8 cellular contexts compared by ENCODE assay signal in the genomic region with DNA sequence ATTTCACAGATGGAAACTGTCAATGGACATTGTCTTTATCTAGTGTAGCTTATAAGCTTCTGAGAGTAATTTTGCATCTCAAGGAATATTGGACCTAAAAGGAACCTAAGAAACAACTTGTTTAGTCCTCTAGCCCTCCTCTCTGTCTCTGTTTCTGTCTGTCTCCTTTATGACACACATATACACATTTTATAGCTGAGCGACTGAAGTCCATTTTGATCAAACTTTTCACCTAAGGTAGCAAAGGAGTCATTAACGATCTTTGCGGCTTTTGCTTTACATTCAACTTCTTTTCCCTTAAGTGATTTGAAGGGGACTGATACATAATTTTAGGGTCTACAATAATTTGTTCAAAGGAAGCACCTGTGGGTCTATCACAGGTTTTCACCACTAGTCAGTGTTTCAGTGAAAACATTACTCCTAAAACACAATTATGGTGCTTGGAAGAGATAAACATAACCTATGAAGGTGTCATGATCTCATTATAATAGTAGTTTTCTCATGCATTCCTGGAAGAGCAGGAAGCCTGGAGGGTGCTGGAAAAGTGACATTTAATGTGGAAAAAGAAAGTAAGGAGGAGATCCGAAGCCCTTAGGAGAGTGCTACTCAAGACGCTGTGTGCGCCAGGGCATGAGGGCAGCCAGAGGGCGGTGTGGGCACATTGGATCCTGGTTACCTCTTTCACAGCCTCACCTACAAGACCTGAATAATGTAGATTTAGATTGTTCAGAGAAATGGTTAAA.
DNase-seq lines count a peak whose midpoint lies in the region; ATAC-seq, FAIRE-seq and TF ChIP-seq lines count a peak whose summit lies in the region.

No MANE protein-coding gene starts in this region.

- TF ChIP-seq POLR2A in right lobe of liver (IDR thresholded peaks at IDR 0.05): no peak

- peaks cover 31% of the 10 kb centered on the region for H3K4me1 Mint-ChIP-seq in WTC11

- H3K4me1 ChIP-seq in right lobe of liver: no peaks in the 10 kb centered on the region

- intact Hi-C loops in right lobe of liver (cut with DNase I): no loop called here

- DNase-seq in Daoy (ENCODE audit: low read depth) (peak; percentile 84), HK-2 (ENCODE audit: unreplicated experiment) (peak; percentile 48), WTC11 (ENCODE audit: low spot score) (peak; percentile 71), bronchial epithelial cell (ENCODE audit: low read depth) (peak; percentile 68), right lobe of liver (peak; percentile 51 to 61 (median 53)), NCI-H2196 treated with DMSO at 0.1 percent for 48 hours (lab: John Stamatoyannopoulos, UW; ENCODE audit: unreplicated experiment) (no peak), T1000 (lab: John Stamatoyannopoulos, UW) (no peak)
- peak; percentile 63 for DNase-seq in stimulated activated CD8-positive, alpha-beta memory T cell treated with anti-CD3 and anti-CD28 coated beads, Interleukin-4, amount 100 ng/mL, for 48 hours

- POLR2A ChIA-PET in WTC11 (lab: Charles Lee): no interaction called here

- WGBS in right lobe of liver (ENCODE audit: insufficient coverage, low coverage, low lambda C conversion rate, missing lambda C conversion rate): 54% methylated on average over 7 of the region's 7 CpGs

- H3K36me3 Mint-ChIP-seq in WTC11: no peaks in the 10 kb centered on the region

- no peaks in the 10 kb centered on the region for H3K27me3 Mint-ChIP-seq in WTC11 (ENCODE audit: low read depth)

- no peaks in the 10 kb centered on the region for H3K9me3 Mint-ChIP-seq in WTC11

- CTCF ChIA-PET in WTC11 (lab: Charles Lee): interaction anchor here (2.3 kb wide), 1 partner anchor 310 kb away, joined by 8 read pairs; no protein-coding TSS in a partner anchor

- peak; percentile 96 for ATAC-seq in WTC11
- peak; percentile 70 to 90 (median 86) for ATAC-seq in right lobe of liver

- no peak for FAIRE-seq in bronchial epithelial cell (lab: Jason Lieb, UNC)

- H3K36me3 ChIP-seq in bronchial epithelial cell (ENCODE audit: control insufficient read depth, insufficient read depth, low read length) (no peaks in the 10 kb centered on the region), right lobe of liver (no peaks in the 10 kb centered on the region)

- no peaks in the 10 kb centered on the region for H3K9me3 ChIP-seq in right lobe of liver

- peak; percentile 40; the same call in 1 of the 2 replicates for TF ChIP-seq CTCF in WTC11 (IDR thresholded peaks at IDR 0.05)
- TF ChIP-seq CTCF in bronchial epithelial cell (IDR thresholded peaks at IDR 0.05; ENCODE audit: insufficient read depth, low read length, severe bottlenecking): peak; percentile 82
- peak; percentile 38 to 66 (median 60) for TF ChIP-seq CTCF in right lobe of liver (IDR thresholded peaks at IDR 0.05)

- H3K27ac ChIP-seq in right lobe of liver: no peak overlapping the region

- no peak overlapping the region for H3K4me3 Mint-ChIP-seq in WTC11

- no peak overlapping the region for H3K4me3 ChIP-seq in bronchial epithelial cell (ENCODE audit: low read depth, low read length)
- no peak overlapping the region for H3K4me3 ChIP-seq in right lobe of liver

- H3K27me3 ChIP-seq in bronchial epithelial cell (ENCODE audit: control insufficient read depth, insufficient read depth, low read length): no peaks in the 10 kb centered on the region
- no peaks in the 10 kb centered on the region for H3K27me3 ChIP-seq in right lobe of liver

- H3K27ac Mint-ChIP-seq in WTC11: no peak overlapping the region

TF ChIP-seq in WTC11, 78 proteins besides CTCF, POLR2A, EP300 and RAD21:
- TF ChIP-seq, protein P1, sequence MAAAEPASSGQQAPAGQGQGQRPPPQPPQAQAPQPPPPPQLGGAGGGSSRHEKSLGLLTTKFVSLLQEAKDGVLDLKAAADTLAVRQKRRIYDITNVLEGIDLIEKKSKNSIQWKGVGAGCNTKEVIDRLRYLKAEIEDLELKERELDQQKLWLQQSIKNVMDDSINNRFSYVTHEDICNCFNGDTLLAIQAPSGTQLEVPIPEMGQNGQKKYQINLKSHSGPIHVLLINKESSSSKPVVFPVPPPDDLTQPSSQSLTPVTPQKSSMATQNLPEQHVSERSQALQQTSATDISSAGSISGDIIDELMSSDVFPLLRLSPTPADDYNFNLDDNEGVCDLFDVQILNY (CRISPR knock-in tag; IDR thresholded peaks at IDR 0.05): no peak
- TF ChIP-seq ZNF423 (CRISPR knock-in tag; IDR thresholded peaks at IDR 0.05) (no peak), RORB (CRISPR knock-in tag; IDR thresholded peaks at IDR 0.05) (no peak)
- TF ChIP-seq, protein P2, sequence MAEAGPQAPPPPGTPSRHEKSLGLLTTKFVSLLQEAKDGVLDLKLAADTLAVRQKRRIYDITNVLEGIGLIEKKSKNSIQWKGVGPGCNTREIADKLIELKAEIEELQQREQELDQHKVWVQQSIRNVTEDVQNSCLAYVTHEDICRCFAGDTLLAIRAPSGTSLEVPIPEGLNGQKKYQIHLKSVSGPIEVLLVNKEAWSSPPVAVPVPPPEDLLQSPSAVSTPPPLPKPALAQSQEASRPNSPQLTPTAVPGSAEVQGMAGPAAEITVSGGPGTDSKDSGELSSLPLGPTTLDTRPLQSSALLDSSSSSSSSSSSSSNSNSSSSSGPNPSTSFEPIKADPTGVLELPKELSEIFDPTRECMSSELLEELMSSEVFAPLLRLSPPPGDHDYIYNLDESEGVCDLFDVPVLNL (CRISPR knock-in tag; IDR thresholded peaks at IDR 0.05; ENCODE audit: borderline replicate concordance, low read depth): no peak

Comparison
In these comparisons a context has a peak if more than half of its experiments do, and no peak if none do; other contexts are left out.
1. DNase-seq: peak in Daoy (single experiment), HK-2 (single experiment), WTC11 (single experiment), bronchial epithelial cell (single experiment), right lobe of liver (3 of 3) and stimulated activated CD8-positive, alpha-beta memory T cell treated with anti-CD3 and anti-CD28 coated beads, Interleukin-4, amount 100 ng/mL, for 48 hours (single experiment); none in NCI-H2196 treated with DMSO at 0.1 percent for 48 hours (single experiment) and T1000 (single experiment).
2. Peak in every context shown above with its lines, with median percentiles within 50 percentile points of each other: CTCF ChIP-seq.